Comparison of ENCODE assay signal across 19 cellular contexts in genomic region chr4:8820178-8821102, GRCh38. TPM values are rescaled to one million over a fixed set of nuclear protein-coding genes. Genes with fewer than 3 reads are reported as not detected.
A peak's percentile ranks its signal among the peaks of the same experiment; 100 is the strongest.
DNase-seq lines count a peak whose midpoint lies in the region; ATAC-seq and TF ChIP-seq lines count a peak whose summit lies in the region.
"Had no signal": no experiment of that assay in that cellular context is flagged by ENCODE, and none has a peak within 500 bp of the region (broad histone marks: within the 10 kb centered on the region; RNA-seq: fewer than 3 reads in every experiment).

No MANE protein-coding gene starts in this region.

- intact Hi-C loops in cardiac septum (cut with DNase I) (no loop called here), left ventricle myocardium inferior (cut with micrococcal nuclease) (no loop called here), aorta (cut with DNase I) (no loop called here)

- 72 to 74% methylated on average over 30 of the region's 30 CpGs for WGBS in aorta, 2 donors
- WGBS in smooth muscle cell (ENCODE audit: low lambda C conversion rate): 91% methylated on average over 29 of the region's 30 CpGs

- no peaks in the 10 kb centered on the region for H3K4me1 ChIP-seq in left ventricle myocardium inferior
- no peaks in the 10 kb centered on the region for H3K4me1 ChIP-seq in aorta (ENCODE audit: control insufficient read depth in 1 of 2, insufficient read depth in 2 of 2, low read length in 2 of 2)
- H3K4me1 ChIP-seq in smooth muscle cell (ENCODE audit: low read depth): no peaks in the 10 kb centered on the region
- H3K4me1 ChIP-seq: gastroesophageal sphincter, pancreas had no signal

- H2AFZ ChIP-seq in smooth muscle cell (ENCODE audit: low read depth): no peak overlapping the region

- H3K27ac ChIP-seq in left ventricle myocardium inferior (replicated peaks): no peak overlapping the region
- H3K27ac ChIP-seq in aorta (ENCODE audit: low read depth in 1 of 2, low read length in 2 of 2): no peak overlapping the region
- no peak overlapping the region for H3K27ac ChIP-seq in smooth muscle cell (ENCODE audit: low read depth)
- H3K27ac ChIP-seq: gastroesophageal sphincter, pancreas, skin epidermis had no signal

- no peak overlapping the region for H3K4me3 ChIP-seq in left ventricle myocardium inferior
- no peak overlapping the region for H3K4me3 ChIP-seq in aorta (ENCODE audit: low read length in 2 of 2)
- no peak overlapping the region for H3K4me3 ChIP-seq in smooth muscle cell
- H3K4me3 ChIP-seq: gastroesophageal sphincter, pancreas, skin epidermis had no signal

- DNase-seq in cardiac septum (ENCODE audit: low spot score): peak; percentile 74
- no peak for DNase-seq in left ventricle myocardium inferior
- DNase-seq in ecto neural progenitor cell (ENCODE audit: low spot score): peak; percentile 41
- DNase-seq in omental fat pad (ENCODE audit: low spot score): peak; percentile 3
- DNase-seq in aorta: peak in 1 of 2 donors; percentile 71
- no peak for DNase-seq in smooth muscle cell (lab: John Stamatoyannopoulos, UW; ENCODE audit: unreplicated experiment)
- DNase-seq in NCI-H1694 treated with DMSO at 0.1 percent for 48 hours (lab: John Stamatoyannopoulos, UW): no peak
- DNase-seq in NCI-H1048 (lab: John Stamatoyannopoulos, UW): no peak
- DNase-seq: activated CD4-positive, alpha-beta T cell treated with anti-CD3 and anti-CD28 coated beads, Interleukin-2, amount 10 ng/mL, durations not matched to agents 24 days and 14 days; activated T-cell treated with anti-CD3 and anti-CD28 coated beads, Interleukin-2, amount 50 U/mL, for 24 hours; CD4-positive, alpha-beta memory T cell; NCI-H146; SW 1271 had no signal

- no peaks in the 10 kb centered on the region for H3K36me3 ChIP-seq in left ventricle myocardium inferior
- no peaks in the 10 kb centered on the region for H3K36me3 ChIP-seq in aorta (ENCODE audit: control insufficient read depth in 1 of 2, insufficient read depth in 2 of 2, low read length in 1 of 2)
- H3K36me3 ChIP-seq in smooth muscle cell (ENCODE audit: low read depth): no peaks in the 10 kb centered on the region
- H3K36me3 ChIP-seq: gastroesophageal sphincter, pancreas had no signal

- H3K9me3 ChIP-seq in left ventricle myocardium inferior (replicated peaks): peaks cover 12% of the 10 kb centered on the region
- no peaks in the 10 kb centered on the region for H3K9me3 ChIP-seq in aorta (ENCODE audit: control insufficient read depth, low read length)
- no peaks in the 10 kb centered on the region for H3K9me3 ChIP-seq in smooth muscle cell (replicated peaks; ENCODE audit: low read depth)
- H3K9me3 ChIP-seq: pancreas had no signal

- peaks cover 76% of the 10 kb centered on the region for H3K27me3 ChIP-seq in left ventricle myocardium inferior (ENCODE audit: low read depth)
- no peaks in the 10 kb centered on the region for H3K27me3 ChIP-seq in aorta (ENCODE audit: control insufficient read depth in 1 of 2, insufficient read depth in 2 of 2, low read length in 1 of 2)
- peaks cover 22% of the 10 kb centered on the region for H3K27me3 ChIP-seq in smooth muscle cell (ENCODE audit: low read depth)

- ATAC-seq in omental fat pad (ENCODE audit: low FRiP score) (no peak), aorta (ENCODE audit: low FRiP score) (peak; percentile 44)
- ATAC-seq: activated naive CD4-positive, alpha-beta T cell treated with anti-CD3 and anti-CD28 coated beads, Interleukin-2, amount 50 U/mL, for 72 hours; gastroesophageal sphincter; pancreas had no signal

- no peak overlapping the region for H3K9ac ChIP-seq in smooth muscle cell (ENCODE audit: low read depth)

- no peaks in the 10 kb centered on the region for H3F3A ChIP-seq in smooth muscle cell (ENCODE audit: low read depth)

- H3K79me2 ChIP-seq in smooth muscle cell (ENCODE audit: low read depth): no peaks in the 10 kb centered on the region

- no peak overlapping the region for H3K4me2 ChIP-seq in smooth muscle cell

- no peak for TF ChIP-seq CTCF in left ventricle myocardium inferior (IDR thresholded peaks at IDR 0.05; ENCODE audit: borderline replicate concordance)
- TF ChIP-seq CTCF in omental fat pad (IDR thresholded peaks at IDR 0.05): no peak
- TF ChIP-seq CTCF in smooth muscle cell (IDR thresholded peaks at IDR 0.05; ENCODE audit: borderline replicate concordance, insufficient read depth, poor library complexity, severe bottlenecking): no peak

- no peaks in the 10 kb centered on the region for H4K20me1 ChIP-seq in smooth muscle cell (ENCODE audit: low read depth)

RNA-seq across cellular contexts. Expression of gene HMX1, which starts 51.2 kb away (rescaled TPM):
- total RNA-seq in cardiac septum: not detected
- total RNA-seq in left ventricle myocardium inferior: not detected
- total RNA-seq in omental fat pad: not detected
- not detected for total RNA-seq in aorta
- polyA plus RNA-seq in aorta: not detected
- 0.09 TPM in 1 of 2 replicates, not detected in the other for total RNA-seq in smooth muscle cell
- not detected in 2 replicates for polyA plus RNA-seq in smooth muscle cell
- total RNA-seq: activated CD4-positive, alpha-beta T cell treated with anti-CD3 and anti-CD28 coated beads, Interleukin-2, amount 10 ng/mL, durations not matched to agents 24 days and 14 days; activated naive CD4-positive, alpha-beta T cell treated with anti-CD3 and anti-CD28 coated beads, Interleukin-2, amount 50 U/mL, for 72 hours; CD4-positive, alpha-beta memory T cell; gastroesophageal sphincter; pancreas had no signal
- polyA plus RNA-seq: AG04450; CD4-positive, alpha-beta memory T cell; esophagus; pancreas had no signal

Comparison
In these comparisons a context has a peak if more than half of its experiments do, and no peak if none do; other contexts are left out.
1. DNase-seq: peak in cardiac septum (single experiment), ecto neural progenitor cell (single experiment) and omental fat pad (single experiment); none in left ventricle myocardium inferior (single experiment), smooth muscle cell (single experiment), NCI-H1694 treated with DMSO at 0.1 percent for 48 hours (single experiment) and NCI-H1048 (single experiment).